In genomic region chr19:34666200-34666957, GRCh38 we compare ENCODE assay signal across 21 cellular contexts. TPM values are rescaled to one million over a fixed set of nuclear protein-coding genes. Genes with fewer than 3 reads are reported as not detected.
DNase-seq lines count a peak whose midpoint lies in the region; ATAC-seq and TF ChIP-seq lines count a peak whose summit lies in the region.
"Had no signal": no experiment of that assay in that cellular context is flagged by ENCODE, and none has a peak within 500 bp of the region (broad histone marks: within the 10 kb centered on the region; RNA-seq: fewer than 3 reads in every experiment).

No MANE protein-coding gene starts in this region.

- H3K4me1 ChIP-seq in GM23248 (ENCODE audit: insufficient read depth) (no peaks in the 10 kb centered on the region), adrenal gland (replicated peaks in 1 of 2) (peaks cover 11 to 17% of the 10 kb centered on the region in 2 donors), psoas muscle (peaks cover 4% of the 10 kb centered on the region), mesendoderm (ENCODE audit: control insufficient read depth, low read depth, low read length) (no peaks in the 10 kb centered on the region), stomach (peaks cover 0 to 27% (median 24%) of the 10 kb centered on the region in 4 donors)
- H3K4me1 ChIP-seq: SJCRH30 had no signal

- H3K4me1 Mint-ChIP-seq in activated CD8-positive, alpha-beta T cell treated with anti-CD3 and anti-CD28 coated beads, Interleukin-2, amount 10 ng/mL, durations not matched to agents 7 days and 5 days (ENCODE audit: low read depth) = peaks cover 26% of the 10 kb centered on the region
- H3K4me1 Mint-ChIP-seq in activated CD8-positive, alpha-beta T cell treated with anti-CD3 and anti-CD28 coated beads for 36 hours (ENCODE audit: low read depth) = peaks cover 21% of the 10 kb centered on the region
- H3K4me1 Mint-ChIP-seq: brain had no signal

- H4K5ac ChIP-seq in mesendoderm (ENCODE audit: low read length) = no peak overlapping the region

- ATAC-seq in activated CD8-positive, alpha-beta T cell treated with anti-CD3 and anti-CD28 coated beads, Interleukin-2, amount 10 ng/mL, durations not matched to agents 7 days and 5 days = no peak
- no peak for ATAC-seq in activated CD8-positive, alpha-beta T cell treated with anti-CD3 and anti-CD28 coated beads for 36 hours
- no peak for ATAC-seq in psoas muscle

- intact Hi-C loops in activated CD8-positive, alpha-beta T cell treated with anti-CD3 and anti-CD28 coated beads for 36 hours (cut with micrococcal nuclease) = no loop called here
- intact Hi-C loops in adrenal gland (cut with DNase I) = no loop called here
- intact Hi-C loops in psoas muscle (cut with DNase I) = no loop called here
- intact Hi-C loops in stomach (cut with DNase I; ENCODE audit: low total_unique reads) = no loop called here

- no peak overlapping the region for H4K8ac ChIP-seq in mesendoderm (ENCODE audit: low read depth, low read length)

- H3F3A ChIP-seq in GM23248 (ENCODE audit: insufficient read depth) = no peaks in the 10 kb centered on the region

- no peak overlapping the region for H3K4me3 Mint-ChIP-seq in activated CD8-positive, alpha-beta T cell treated with anti-CD3 and anti-CD28 coated beads, Interleukin-2, amount 10 ng/mL, durations not matched to agents 7 days and 5 days
- no peak overlapping the region for H3K4me3 Mint-ChIP-seq in activated CD8-positive, alpha-beta T cell treated with anti-CD3 and anti-CD28 coated beads for 36 hours

- POLR2A ChIA-PET in activated CD8-positive, alpha-beta T cell treated with anti-CD3 and anti-CD28 coated beads, Interleukin-2, amount 10 ng/mL, durations not matched to agents 7 days and 5 days (lab: Charles Lee) = interaction anchor here (1.1 to 1.5 kb wide), 2 partner anchors 10 to 11 kb away, joined by 5 to 7 read pairs; partner anchors contain the start of gene ZNF302
- POLR2A ChIA-PET in activated CD8-positive, alpha-beta T cell treated with anti-CD3 and anti-CD28 coated beads for 36 hours (lab: Charles Lee) = interaction anchor here (3.7 kb wide), 1 partner anchor 11 kb away, joined by 11 read pairs; the partner anchor contains the start of genes SCGB2B2 and ZNF302

- no peak overlapping the region for H3K4me3 ChIP-seq in GM23248
- H3K4me3 ChIP-seq in adrenal gland = no peak overlapping the region
- peak overlapping the region; percentile 67 for H3K4me3 ChIP-seq in psoas muscle
- no peak overlapping the region for H3K4me3 ChIP-seq in mesendoderm (ENCODE audit: low read length)
- H3K4me3 ChIP-seq in stomach = no peak overlapping the region
- H3K4me3 ChIP-seq: GM12878 had no signal

- H2AFZ ChIP-seq in GM23248 = peak overlapping the region; percentile 69; the same call in 1 of the 2 replicates

- H3K9ac ChIP-seq in GM23248 (no peak overlapping the region), mesendoderm (ENCODE audit: low read length) (no peak overlapping the region)

- no peak for DNase-seq in activated CD8-positive, alpha-beta T cell treated with anti-CD3 and anti-CD28 coated beads, Interleukin-2, amount 10 ng/mL, durations not matched to agents 7 days and 5 days
- no peak for DNase-seq in activated CD8-positive, alpha-beta T cell treated with anti-CD3 and anti-CD28 coated beads for 36 hours
- no peak for DNase-seq in GM23248
- DNase-seq in adrenal gland = no peak
- DNase-seq in psoas muscle = no peak
- no peak for DNase-seq in mesendoderm
- DNase-seq in glomerular visceral epithelial cell (ENCODE audit: extremely low spot score) = no peak
- no peak for DNase-seq in stomach
- DNase-seq: ACHN; activated CD8-positive, alpha-beta memory T cell treated with anti-CD3 and anti-CD28 coated beads for 24 hours; activated T-cell treated with anti-CD3 and anti-CD28 coated beads, Interleukin-2, amount 50 U/mL, for 48 hours; left ventricle myocardium superior; NCI-H1694; PC-9; SJCRH30 had no signal

- H3K9me3 ChIP-seq in GM23248 (ENCODE audit: low read depth) (no peaks in the 10 kb centered on the region), adrenal gland (replicated peaks in 1 of 3) (no peaks in the 10 kb centered on the region), psoas muscle (no peaks in the 10 kb centered on the region), stomach (no peaks in the 10 kb centered on the region)
- H3K9me3 ChIP-seq: neutrophil, SJCRH30 had no signal

- no peak for TF ChIP-seq CTCF in activated CD8-positive, alpha-beta T cell treated with anti-CD3 and anti-CD28 coated beads for 36 hours (IDR thresholded peaks at IDR 0.05)
- TF ChIP-seq CTCF in adrenal gland (IDR thresholded peaks at IDR 0.05) = no peak
- TF ChIP-seq CTCF in psoas muscle (IDR thresholded peaks at IDR 0.05) = no peak
- no peak for TF ChIP-seq CTCF in stomach (IDR thresholded peaks at IDR 0.05)

- no peaks in the 10 kb centered on the region for H3K9me2 ChIP-seq in GM23248 (ENCODE audit: insufficient read depth)

- 81% methylated on average over 24 to 25 of the region's 25 CpGs for WGBS in GM23248 (ENCODE audit: low coverage in 1 of 2, low lambda C conversion rate in 2 of 2, missing lambda C conversion rate in 2 of 2), 2 experiments
- 85 to 87% (median 86%) methylated on average over 21 to 25 of the region's 25 CpGs for WGBS in adrenal gland, 4 donors
- WGBS in psoas muscle, 3 donors = 93 to 96% (median 93%) methylated on average over 25 of the region's 25 CpGs
- no CpG with 5 or more reads among the region's 25 CpGs for WGBS in mesendoderm (ENCODE audit: extremely low coverage, insufficient coverage, low lambda C conversion rate)
- 92 to 97% (median 95%) methylated on average over 17 to 25 of the region's 25 CpGs for WGBS in stomach, 5 donors

- H3K27ac ChIP-seq in GM23248 (no peak overlapping the region), adrenal gland (peak overlapping the region in 3 of 5 donors; percentile 65 to 88 (median 86)), psoas muscle (peak overlapping the region; percentile 80), mesendoderm (ENCODE audit: low read depth, low read length) (no peak overlapping the region), stomach (peak overlapping the region in 1 of 5 donors; percentile 73)
- H3K27ac ChIP-seq: neutrophil, PC-9, SJCRH30 had no signal

- no peak overlapping the region for H3K23ac ChIP-seq in mesendoderm (ENCODE audit: low read length)

- H3K79me2 ChIP-seq in GM23248 (ENCODE audit: insufficient read depth) (no peaks in the 10 kb centered on the region), mesendoderm (ENCODE audit: control insufficient read depth, insufficient read depth, low read length) (no peaks in the 10 kb centered on the region)

- in situ Hi-C loops in GM23248 (cut with MboI) = no loop called here

- no peak overlapping the region for H2BK15ac ChIP-seq in mesendoderm (replicated peaks; ENCODE audit: low read depth)

- no peaks in the 10 kb centered on the region for H3K27me3 ChIP-seq in GM23248 (replicated peaks; ENCODE audit: insufficient read depth)
- no peaks in the 10 kb centered on the region for H3K27me3 ChIP-seq in adrenal gland
- no peaks in the 10 kb centered on the region for H3K27me3 ChIP-seq in psoas muscle (ENCODE audit: insufficient read depth in 3 of 3, low read length in 2 of 3)
- no peaks in the 10 kb centered on the region for H3K27me3 ChIP-seq in mesendoderm (ENCODE audit: insufficient read depth, low read length, poor library complexity)
- no peaks in the 10 kb centered on the region for H3K27me3 ChIP-seq in stomach
- H3K27me3 ChIP-seq: SJCRH30 had no signal

- H3K36me3 Mint-ChIP-seq in activated CD8-positive, alpha-beta T cell treated with anti-CD3 and anti-CD28 coated beads, Interleukin-2, amount 10 ng/mL, durations not matched to agents 7 days and 5 days (ENCODE audit: low read depth) = peaks cover 2% of the 10 kb centered on the region
- H3K36me3 Mint-ChIP-seq in activated CD8-positive, alpha-beta T cell treated with anti-CD3 and anti-CD28 coated beads for 36 hours (ENCODE audit: low read depth) = no peaks in the 10 kb centered on the region
- H3K36me3 Mint-ChIP-seq: activated naive CD8-positive, alpha-beta T cell; brain; WTC11 had no signal

- no peak overlapping the region for H3K4ac ChIP-seq in mesendoderm (ENCODE audit: low read depth, low read length)

- H3K9me3 Mint-ChIP-seq in activated CD8-positive, alpha-beta T cell treated with anti-CD3 and anti-CD28 coated beads, Interleukin-2, amount 10 ng/mL, durations not matched to agents 7 days and 5 days (ENCODE audit: insufficient read depth) = no peaks in the 10 kb centered on the region
- H3K9me3 Mint-ChIP-seq in activated CD8-positive, alpha-beta T cell treated with anti-CD3 and anti-CD28 coated beads for 36 hours = no peaks in the 10 kb centered on the region

- H4K20me1 ChIP-seq in GM23248 (ENCODE audit: insufficient read depth) = no peaks in the 10 kb centered on the region

- CTCF ChIA-PET in activated CD8-positive, alpha-beta T cell treated with anti-CD3 and anti-CD28 coated beads, Interleukin-2, amount 10 ng/mL, durations not matched to agents 7 days and 5 days (lab: Charles Lee) = interaction anchor here (2.9 kb wide), 1 partner anchor 27 kb away, joined by 6 read pairs; no protein-coding TSS in a partner anchor
- CTCF ChIA-PET in activated CD8-positive, alpha-beta T cell treated with anti-CD3 and anti-CD28 coated beads for 36 hours (lab: Charles Lee) = interaction anchor here (1.0 kb wide), 1 partner anchor 27 kb away, joined by 5 read pairs; no protein-coding TSS in a partner anchor

- H3K36me3 ChIP-seq in GM23248 (ENCODE audit: low read depth) (no peaks in the 10 kb centered on the region), adrenal gland (replicated peaks in 1 of 2) (no peaks in the 10 kb centered on the region), psoas muscle (ENCODE audit: insufficient read depth in 1 of 2, low read depth in 1 of 2) (no peaks in the 10 kb centered on the region), mesendoderm (ENCODE audit: control insufficient read depth, insufficient read depth, low read length) (no peaks in the 10 kb centered on the region), stomach (no peaks in the 10 kb centered on the region)
- H3K36me3 ChIP-seq: neutrophil, SJCRH30 had no signal

- no peak overlapping the region for H3K56ac ChIP-seq in mesendoderm (ENCODE audit: low read length)

- H3K27ac Mint-ChIP-seq in activated CD8-positive, alpha-beta T cell treated with anti-CD3 and anti-CD28 coated beads, Interleukin-2, amount 10 ng/mL, durations not matched to agents 7 days and 5 days = peak overlapping the region; percentile 90
- no peak overlapping the region for H3K27ac Mint-ChIP-seq in activated CD8-positive, alpha-beta T cell treated with anti-CD3 and anti-CD28 coated beads for 36 hours
- H3K27ac Mint-ChIP-seq: activated naive CD8-positive, alpha-beta T cell; WTC11 had no signal

- no peak overlapping the region for H2BK5ac ChIP-seq in mesendoderm (ENCODE audit: low read length)

- H3K4me2 ChIP-seq in GM23248 (ENCODE audit: unreplicated experiment) (no peak overlapping the region), mesendoderm (ENCODE audit: low read length) (no peak overlapping the region)

- H3K18ac ChIP-seq in mesendoderm (ENCODE audit: low read length) = no peak overlapping the region

- TF ChIP-seq EP300 in stomach (IDR thresholded peaks at IDR 0.05) = no peak

- H3K79me1 ChIP-seq in mesendoderm (ENCODE audit: low read length) = no peaks in the 10 kb centered on the region

- TF ChIP-seq POLR2A in adrenal gland (IDR thresholded peaks at IDR 0.05) = no peak
- TF ChIP-seq POLR2A in stomach (IDR thresholded peaks at IDR 0.05) = no peak

- no peak overlapping the region for H2BK120ac ChIP-seq in mesendoderm (ENCODE audit: low read depth, low read length)

- H3K27me3 Mint-ChIP-seq in activated CD8-positive, alpha-beta T cell treated with anti-CD3 and anti-CD28 coated beads, Interleukin-2, amount 10 ng/mL, durations not matched to agents 7 days and 5 days (ENCODE audit: low read depth) = no peaks in the 10 kb centered on the region
- no peaks in the 10 kb centered on the region for H3K27me3 Mint-ChIP-seq in activated CD8-positive, alpha-beta T cell treated with anti-CD3 and anti-CD28 coated beads for 36 hours
- H3K27me3 Mint-ChIP-seq: activated naive CD8-positive, alpha-beta T cell had no signal

- H2AK5ac ChIP-seq in mesendoderm (ENCODE audit: low read length) = no peak overlapping the region

RNA-seq across cellular contexts. Expression of gene SCGB2B2, which starts 10.6 kb away (rescaled TPM):
- under 1 TPM; 0.21 to 0.42 TPM for total RNA-seq in activated CD8-positive, alpha-beta T cell treated with anti-CD3 and anti-CD28 coated beads, Interleukin-2, amount 10 ng/mL, durations not matched to agents 7 days and 5 days
- under 1 TPM; 0.25 to 0.47 TPM for total RNA-seq in activated CD8-positive, alpha-beta T cell treated with anti-CD3 and anti-CD28 coated beads for 36 hours
- not detected in 2 replicates for total RNA-seq in GM23248 (2014; rRNA removed; shearing (Covaris generic))
- polyA plus RNA-seq in GM23248 (2016; fragmentation: Nextera tagmentation; extraction: Ambion mirVana) (not detected in 2 replicates), adrenal gland (under 1 TPM; 0.27 to 0.72 (median 0.62) TPM), psoas muscle (1 to 10 TPM in 1 of 3 donors, under 1 TPM in 2; 0.13 to 1.1 (median 0.14) TPM), stomach (under 1 TPM in 1 of 3 donors, not detected in 2; 0.12 TPM)
- total RNA-seq in adrenal gland (1 to 10 TPM in 3 of 8 donors, under 1 TPM in 4, not detected in 1; 0.41 to 2.3 (median 0.95) TPM), psoas muscle (1 to 10 TPM in 1 of 4 donors, under 1 TPM in 3; 0.17 to 1.0 (median 0.41) TPM), stomach (1 to 10 TPM in 1 of 5 donors, under 1 TPM in 1, not detected in 3; 0.37 to 1.8 TPM)
- 0.01 TPM for polyA plus RNA-seq in mesendoderm (2013, experiment 1 of 2)
- 0.01 TPM for polyA plus RNA-seq in mesendoderm (2013, experiment 2 of 2)
- total RNA-seq: SJCRH30 had no signal
- polyA plus RNA-seq: CD14-positive monocyte had no signal

RNA-seq across cellular contexts. Expression of gene ZNF302, which starts 11.1 kb away (rescaled TPM):
- total RNA-seq in activated CD8-positive, alpha-beta T cell treated with anti-CD3 and anti-CD28 coated beads, Interleukin-2, amount 10 ng/mL, durations not matched to agents 7 days and 5 days = 10 to 100 TPM; 18.3 to 19.1 TPM
- 10 to 100 TPM; 14.9 to 15.9 TPM for total RNA-seq in activated CD8-positive, alpha-beta T cell treated with anti-CD3 and anti-CD28 coated beads for 36 hours
- total RNA-seq in GM23248 (2014; rRNA removed; shearing (Covaris generic)) = 18.4 and 23.9 TPM in 2 replicates
- 20.5 and 23.9 TPM in 2 replicates for polyA plus RNA-seq in GM23248 (2016; fragmentation: Nextera tagmentation; extraction: Ambion mirVana)
- total RNA-seq in adrenal gland = 10 to 100 TPM; 12.7 to 43.1 (median 32.5) TPM
- polyA plus RNA-seq in adrenal gland = 10 to 100 TPM; 26.6 to 43.4 (median 42.8) TPM
- 10 to 100 TPM; 24.3 to 32.2 (median 27.2) TPM for total RNA-seq in psoas muscle
- polyA plus RNA-seq in psoas muscle = 10 to 100 TPM; 20.4 to 86.3 (median 21.7) TPM
- polyA plus RNA-seq in mesendoderm (2013, experiment 1 of 2) = 15.8 TPM
- polyA plus RNA-seq in mesendoderm (2013, experiment 2 of 2) = 15.6 TPM
- total RNA-seq in stomach = 10 to 100 TPM; 13.8 to 92.4 (median 21.7) TPM
- polyA plus RNA-seq in stomach = 10 to 100 TPM; 10.1 to 18.2 (median 15.0) TPM

Comparison
In these comparisons a context has a peak if more than half of its experiments do, and no peak if none do; other contexts are left out.
1. H3K27ac ChIP-seq: peak in adrenal gland (3 of 5) and psoas muscle (single experiment); none in GM23248 (single experiment) and mesendoderm (single experiment).